1 cellular context compared by ENCODE assay signal in genomic region chr3:9750556-9751411, GRCh38.
TF ChIP-seq lines count a peak whose summit lies in the region.

No MANE protein-coding gene starts in this region.

TF ChIP-seq in endothelial cell of umbilical vein, 7 proteins besides CTCF, POLR2A, EP300 and RAD21:
- TF ChIP-seq MAX (IDR thresholded peaks at IDR 0.05; ENCODE audit: insufficient read depth, insufficient read length): no peak
- no peak for TF ChIP-seq GATA2 (IDR thresholded peaks at IDR 0.05; ENCODE audit: insufficient read depth, insufficient read length, low read depth, low read length)
- TF ChIP-seq POLR2AphosphoS5 (IDR thresholded peaks at IDR 0.05; ENCODE audit: insufficient read depth, low read depth, low read length): no peak
- no peak for TF ChIP-seq EZH2 (IDR thresholded peaks at IDR 0.05; ENCODE audit: borderline replicate concordance, low read depth, low read length, severe bottlenecking)
- no peak for TF ChIP-seq FOS (IDR thresholded peaks at IDR 0.05; ENCODE audit: borderline replicate concordance, insufficient read depth, low read length)
- no peak for TF ChIP-seq JUN (IDR thresholded peaks at IDR 0.05; ENCODE audit: borderline replicate concordance, insufficient read depth, insufficient read length, low read depth)
- no peak for TF ChIP-seq MYC (IDR thresholded peaks at IDR 0.05; ENCODE audit: low read depth, low read length)
